In genomic region chr15:63502843-63503738, GRCh38 we compare ENCODE assay signal across 8 cellular contexts. TPM values are rescaled to one million over a fixed set of nuclear protein-coding genes. Genes with fewer than 3 reads are reported as not detected.
A peak's percentile ranks its signal among the peaks of the same experiment; 100 is the strongest.
DNase-seq lines count a peak whose midpoint lies in the region; ATAC-seq and TF ChIP-seq lines count a peak whose summit lies in the region.

No MANE protein-coding gene starts in this region.

- TF ChIP-seq POLR2A in heart left ventricle (IDR thresholded peaks at IDR 0.05): no peak

- 36 to 54% (median 42%) methylated on average over 34 of the region's 34 CpGs for WGBS in heart left ventricle, 4 donors
- 22% methylated on average over 34 of the region's 34 CpGs for WGBS in urinary bladder

- H3K27ac ChIP-seq in A673 (ENCODE audit: low read depth, low read length, poor library complexity, severe bottlenecking): peak overlapping the region; percentile 82
- H3K27ac ChIP-seq in heart left ventricle: peak overlapping the region; percentile 94 to 99 (median 98)
- peak overlapping the region; percentile 99 for H3K27ac ChIP-seq in urinary bladder (ENCODE audit: low read depth)

- CTCF ChIA-PET in A673 (lab: Charles Lee): interaction anchor here (1.2 kb wide), 1 partner anchor 36 kb away, joined by 5 read pairs; no protein-coding TSS in a partner anchor

- H3K36me3 ChIP-seq in A673 (ENCODE audit: insufficient read depth, low read length, poor library complexity, severe bottlenecking) (no peaks in the 10 kb centered on the region), heart left ventricle (no peaks in the 10 kb centered on the region), urinary bladder (ENCODE audit: insufficient read depth) (no peaks in the 10 kb centered on the region)

- DNase-seq in A673 (ENCODE audit: low spot score): no peak
- DNase-seq in SIG-M5 treated with dmso at 0.1 percent for 504 hours (lab: John Stamatoyannopoulos, UW; ENCODE audit: unreplicated experiment): peak; percentile 97
- peak; percentile 66 for DNase-seq in activated naive CD4-positive, alpha-beta T cell treated with anti-CD3 and anti-CD28 coated beads, Interleukin-2, amount 50 U/mL, for 16 hours
- peak; percentile 87 to 94 (median 91) for DNase-seq in heart left ventricle
- peak; percentile 78 for DNase-seq in pons (ENCODE audit: low spot score)

- H3K4me1 ChIP-seq in A673 (ENCODE audit: insufficient read depth, low read length, poor library complexity, severe bottlenecking) (peaks cover 47% of the 10 kb centered on the region), heart left ventricle (peaks cover 3 to 82% (median 51%) of the 10 kb centered on the region in 12 donors), urinary bladder (ENCODE audit: insufficient read depth) (peaks cover 2% of the 10 kb centered on the region)

- POLR2A ChIA-PET in A673 (lab: Charles Lee; ENCODE audit: low non-redundant PET): no interaction called here

- TF ChIP-seq CTCF in A673 (conservative IDR thresholded peaks at IDR 0.05; ENCODE audit: low read depth, low read length): no peak
- TF ChIP-seq CTCF in heart left ventricle (IDR thresholded peaks at IDR 0.05): no peak

- BruUV-seq in A673 (replicated peaks; lab: Mats Ljungman, UMichigan): no TSS peak

- no peaks in the 10 kb centered on the region for H3K27me3 ChIP-seq in A673 (replicated peaks; ENCODE audit: insufficient read depth, low read depth, low read length, poor library complexity)
- H3K27me3 ChIP-seq in heart left ventricle: no peaks in the 10 kb centered on the region

- peak overlapping the region; percentile 85 for H3K4me3 ChIP-seq in A673 (ENCODE audit: low read depth, low read length, poor library complexity, severe bottlenecking)
- H3K4me3 ChIP-seq in heart left ventricle: peak overlapping the region; percentile 49 to 95 (median 80)
- peak overlapping the region; percentile 98 for H3K4me3 ChIP-seq in urinary bladder (ENCODE audit: low read depth, low read length)

- H3K9me3 ChIP-seq in A673 (ENCODE audit: low read depth, low read length, poor library complexity, severe bottlenecking) (no peaks in the 10 kb centered on the region), heart left ventricle (no peaks in the 10 kb centered on the region)

- intact Hi-C loops in A673 (cut with micrococcal nuclease; ENCODE audit: unreplicated experiment) (loop anchor here (5.0 to 10.0 kb wide), 2 partner anchors 99 to 218 kb away; no protein-coding TSS in a partner anchor), heart left ventricle (cut with DNase I) (loop anchor here in 9 of 10 donors (5.0 to 10.0 kb wide), 4 partner anchors 52 to 954 kb away; partner anchors contain the start of gene FBXL22 (in 8 of the 9))

- peak; percentile 41 for ATAC-seq in GM19025 (IDR thresholded peaks at IDR 0.05; ENCODE audit: low read depth, unreplicated experiment)
- ATAC-seq in HG03280 (IDR thresholded peaks at IDR 0.05; ENCODE audit: unreplicated experiment): peak; percentile 39
- peak; percentile 29 to 70 (median 63) for ATAC-seq in heart left ventricle

RNA-seq across cellular contexts. Expression of gene USP3, which starts 1.3 kb away (rescaled TPM):
- total RNA-seq in A673 (2021) (65.3 and 76.7 TPM in 2 replicates), heart left ventricle (10 to 100 TPM; 14.3 to 30.8 (median 18.4) TPM), urinary bladder (77.4 TPM)
- polyA plus RNA-seq in heart left ventricle (10 to 100 TPM in 1 of 2 donors, 1 to 10 TPM in 1; 7.1 to 10.5 TPM), urinary bladder (20.6 TPM)
